In genomic region chr2:226478121-226478809, GRCh38 we compare ENCODE assay signal across 8 cellular contexts.
DNase-seq lines count a peak whose midpoint lies in the region; ATAC-seq and TF ChIP-seq lines count a peak whose summit lies in the region.
"Had no signal": no experiment of that assay in that cellular context is flagged by ENCODE, and none has a peak within 500 bp of the region (broad histone marks: within the 10 kb centered on the region; RNA-seq: fewer than 3 reads in every experiment).

No MANE protein-coding gene starts in this region.

- ATAC-seq in GM18909 (IDR thresholded peaks at IDR 0.05; ENCODE audit: poor library complexity, unreplicated experiment) = no peak
- no peak for ATAC-seq in HG03521 (IDR thresholded peaks at IDR 0.05; ENCODE audit: unreplicated experiment)

- H3K36me3 ChIP-seq in endodermal cell (ENCODE audit: control insufficient read depth, insufficient read depth, low read length) = no peaks in the 10 kb centered on the region
- H3K36me3 ChIP-seq in uterus = no peaks in the 10 kb centered on the region

- WGBS in endodermal cell (ENCODE audit: insufficient coverage in 1 of 2, insufficient read length in 1 of 2), 2 experiments = 58 to 76% methylated on average over 8 of the region's 8 CpGs

- H3K9ac ChIP-seq in endodermal cell (ENCODE audit: extremely low read depth, low read length, poor library complexity, severe bottlenecking) = no peak overlapping the region

- H3K9me3 Mint-ChIP-seq in endodermal cell = peaks cover 5% of the 10 kb centered on the region
- H3K9me3 Mint-ChIP-seq in mesothelial cell of epicardium = peaks cover 16% of the 10 kb centered on the region

- H3K4me1 Mint-ChIP-seq in endodermal cell = peaks cover 30% of the 10 kb centered on the region
- H3K4me1 Mint-ChIP-seq in mesothelial cell of epicardium = peaks cover 60% of the 10 kb centered on the region

- no peaks in the 10 kb centered on the region for H3K36me3 Mint-ChIP-seq in endodermal cell (ENCODE audit: low read depth)
- H3K36me3 Mint-ChIP-seq in mesothelial cell of epicardium = peaks cover 12% of the 10 kb centered on the region

- H3K9me3 ChIP-seq in endodermal cell (ENCODE audit: control insufficient read depth, low read length) (peaks cover under 1% of the 10 kb centered on the region), uterus (no peaks in the 10 kb centered on the region)

- TF ChIP-seq CTCF in endodermal cell (conservative IDR thresholded peaks at IDR 0.05) (no peak), mesothelial cell of epicardium (IDR thresholded peaks at IDR 0.05; ENCODE audit: unreplicated experiment) (no peak), uterus (IDR thresholded peaks at IDR 0.05) (no peak), GM10248 (IDR thresholded peaks at IDR 0.05; ENCODE audit: control extremely low read depth, extremely low read depth, low read depth, missing control alignments) (no peak)

- POLR2A ChIA-PET in GM10248 (lab: Yijun Ruan, JAX) = no interaction called here

- no peaks in the 10 kb centered on the region for H3K27me3 ChIP-seq in endodermal cell (ENCODE audit: control insufficient read depth, insufficient read depth, low read length, poor library complexity, severe bottlenecking)
- H3K27me3 ChIP-seq in uterus = no peaks in the 10 kb centered on the region

- TF ChIP-seq POLR2A in uterus (IDR thresholded peaks at IDR 0.05) = no peak

- no peak for TF ChIP-seq RAD21 in Ishikawa (IDR thresholded peaks at IDR 0.05; ENCODE audit: low read depth)

- peak; percentile 61 for DNase-seq in endodermal cell
- no peak for DNase-seq in mesothelial cell of epicardium (ENCODE audit: low spot score in 2 of 2, unreplicated experiment in 2 of 2)
- peak; percentile 53 to 65 for DNase-seq in uterus
- no peak for DNase-seq in GM10248 (ENCODE audit: extremely low spot score)
- DNase-seq: NCI-H524 treated with DMSO at 0.1 percent for 48 hours had no signal

- no peak overlapping the region for H3K4me3 Mint-ChIP-seq in endodermal cell
- H3K4me3 Mint-ChIP-seq in mesothelial cell of epicardium = no peak overlapping the region

- H3K4me1 ChIP-seq in endodermal cell (ENCODE audit: control insufficient read depth, insufficient read depth, low read length) (peaks cover 5% of the 10 kb centered on the region), uterus (peaks cover 0 to 10% of the 10 kb centered on the region in 2 donors)

- CTCF ChIA-PET in GM10248 (lab: Yijun Ruan, JAX) = interaction anchor here (1.1 to 1.4 kb wide), 2 partner anchors 10 to 58 kb away, joined by 3 to 6 read pairs; no protein-coding TSS in a partner anchor

- H3K27ac ChIP-seq in endodermal cell (ENCODE audit: low read depth, low read length) = peak overlapping the region; percentile 39
- H3K27ac ChIP-seq in uterus = peak overlapping the region; percentile 64 to 79

- H3K27me3 Mint-ChIP-seq in endodermal cell (ENCODE audit: insufficient read depth) = no peaks in the 10 kb centered on the region
- H3K27me3 Mint-ChIP-seq in mesothelial cell of epicardium (ENCODE audit: low read depth) = no peaks in the 10 kb centered on the region

- intact Hi-C loops in uterus (cut with DNase I; ENCODE audit: low total_unique reads) = no loop called here

- H3K27ac Mint-ChIP-seq in endodermal cell (peak overlapping the region; percentile 86), mesothelial cell of epicardium (peak overlapping the region; percentile 98)

- no peak for TF ChIP-seq EP300 in Ishikawa (IDR thresholded peaks at IDR 0.05; ENCODE audit: borderline replicate concordance)

- H3K4me3 ChIP-seq in endodermal cell (ENCODE audit: low read length) (no peak overlapping the region), uterus (no peak overlapping the region)

TF ChIP-seq in Ishikawa, 13 proteins besides CTCF, POLR2A, EP300 and RAD21:
- TF ChIP-seq USF1 (IDR thresholded peaks at IDR 0.05) = no peak
- 0 out of 2 replicates have a peak, but pooled peaks have one; percentile 13 for TF ChIP-seq TEAD4 (IDR thresholded peaks at IDR 0.05)
- TF ChIP-seq TCF12 (IDR thresholded peaks at IDR 0.05; ENCODE audit: low read depth) = no peak
- TF ChIP-seq NFIC (IDR thresholded peaks at IDR 0.05) = no peak

Comparison
In these comparisons a context has a peak if more than half of its experiments do, and no peak if none do; other contexts are left out.
1. DNase-seq: peak in endodermal cell (single experiment) and uterus (2 of 2); none in mesothelial cell of epicardium (0 of 2) and GM10248 (single experiment).